1 cellular context compared by ENCODE assay signal in the genomic region with DNA sequence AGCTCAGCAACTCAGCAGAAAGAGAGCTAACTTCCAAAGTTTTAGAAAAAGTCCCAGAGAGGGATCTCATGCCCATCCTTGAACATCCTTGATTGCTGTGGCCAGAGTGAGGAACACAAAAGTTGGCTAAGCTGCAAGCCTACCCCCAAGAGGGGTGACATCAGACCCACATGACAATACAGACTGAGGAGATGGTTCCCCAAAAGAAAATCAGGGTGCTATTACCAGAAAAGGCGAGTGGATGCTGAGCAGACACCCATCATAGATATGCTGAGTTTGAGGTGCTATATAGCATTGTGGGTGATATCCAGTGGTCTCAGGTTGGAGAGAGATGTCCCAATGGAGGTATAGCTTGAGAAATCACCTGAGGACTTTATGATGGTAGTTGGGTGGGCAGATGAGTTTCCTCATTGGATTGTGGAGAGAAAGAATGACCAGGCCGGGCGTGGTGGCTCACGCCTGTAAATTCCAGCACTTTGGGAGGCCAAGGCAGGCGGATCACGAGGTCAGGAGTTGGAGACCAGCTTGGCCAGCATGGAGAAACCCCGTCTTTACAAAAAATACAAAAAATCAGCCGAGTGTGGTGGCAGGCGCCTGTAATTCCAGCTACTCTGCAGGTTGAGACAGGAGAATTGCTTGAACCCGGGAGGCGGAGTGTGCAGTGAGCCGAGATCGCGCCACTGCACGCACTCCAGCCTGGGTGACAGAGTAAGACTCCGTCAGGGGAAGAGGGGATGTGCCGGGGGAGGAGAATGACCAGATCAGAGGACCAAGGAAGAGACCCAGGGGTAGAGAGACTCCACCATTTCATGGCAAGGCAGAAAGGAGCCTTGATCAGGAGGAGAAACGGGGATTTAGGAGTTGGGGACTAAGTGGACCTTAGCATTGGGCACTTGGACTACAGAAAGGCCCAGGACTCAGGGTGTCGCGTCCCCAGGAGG.
A peak's percentile ranks its signal among the peaks of the same experiment; 100 is the strongest.
TF ChIP-seq lines count a peak whose summit lies in the region.

No MANE protein-coding gene starts in this region.

TF ChIP-seq in HepG2, 621 proteins besides CTCF, POLR2A, EP300 and RAD21 (continued from another document):
- TF ChIP-seq, protein P1, sequence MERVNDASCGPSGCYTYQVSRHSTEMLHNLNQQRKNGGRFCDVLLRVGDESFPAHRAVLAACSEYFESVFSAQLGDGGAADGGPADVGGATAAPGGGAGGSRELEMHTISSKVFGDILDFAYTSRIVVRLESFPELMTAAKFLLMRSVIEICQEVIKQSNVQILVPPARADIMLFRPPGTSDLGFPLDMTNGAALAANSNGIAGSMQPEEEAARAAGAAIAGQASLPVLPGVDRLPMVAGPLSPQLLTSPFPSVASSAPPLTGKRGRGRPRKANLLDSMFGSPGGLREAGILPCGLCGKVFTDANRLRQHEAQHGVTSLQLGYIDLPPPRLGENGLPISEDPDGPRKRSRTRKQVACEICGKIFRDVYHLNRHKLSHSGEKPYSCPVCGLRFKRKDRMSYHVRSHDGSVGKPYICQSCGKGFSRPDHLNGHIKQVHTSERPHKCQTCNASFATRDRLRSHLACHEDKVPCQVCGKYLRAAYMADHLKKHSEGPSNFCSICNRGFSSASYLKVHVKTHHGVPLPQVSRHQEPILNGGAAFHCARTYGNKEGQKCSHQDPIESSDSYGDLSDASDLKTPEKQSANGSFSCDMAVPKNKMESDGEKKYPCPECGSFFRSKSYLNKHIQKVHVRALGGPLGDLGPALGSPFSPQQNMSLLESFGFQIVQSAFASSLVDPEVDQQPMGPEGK (CRISPR knock-in tag; IDR thresholded peaks at IDR 0.05) = 0 out of 2 replicates have a peak, but pooled peaks have one; percentile 11
- no peak for TF ChIP-seq ATRX (CRISPR knock-in tag; IDR thresholded peaks at IDR 0.05; ENCODE audit: borderline replicate concordance)
- 0 out of 2 replicates have a peak, but pooled peaks have one; percentile 64 for TF ChIP-seq IRX3 (CRISPR knock-in tag; IDR thresholded peaks at IDR 0.05; ENCODE audit: borderline replicate concordance, low read depth)
- TF ChIP-seq MED1 (CRISPR knock-in tag; IDR thresholded peaks at IDR 0.05) = 0 out of 2 replicates have a peak, but pooled peaks have one; percentile 23
- TF ChIP-seq, protein P2, sequence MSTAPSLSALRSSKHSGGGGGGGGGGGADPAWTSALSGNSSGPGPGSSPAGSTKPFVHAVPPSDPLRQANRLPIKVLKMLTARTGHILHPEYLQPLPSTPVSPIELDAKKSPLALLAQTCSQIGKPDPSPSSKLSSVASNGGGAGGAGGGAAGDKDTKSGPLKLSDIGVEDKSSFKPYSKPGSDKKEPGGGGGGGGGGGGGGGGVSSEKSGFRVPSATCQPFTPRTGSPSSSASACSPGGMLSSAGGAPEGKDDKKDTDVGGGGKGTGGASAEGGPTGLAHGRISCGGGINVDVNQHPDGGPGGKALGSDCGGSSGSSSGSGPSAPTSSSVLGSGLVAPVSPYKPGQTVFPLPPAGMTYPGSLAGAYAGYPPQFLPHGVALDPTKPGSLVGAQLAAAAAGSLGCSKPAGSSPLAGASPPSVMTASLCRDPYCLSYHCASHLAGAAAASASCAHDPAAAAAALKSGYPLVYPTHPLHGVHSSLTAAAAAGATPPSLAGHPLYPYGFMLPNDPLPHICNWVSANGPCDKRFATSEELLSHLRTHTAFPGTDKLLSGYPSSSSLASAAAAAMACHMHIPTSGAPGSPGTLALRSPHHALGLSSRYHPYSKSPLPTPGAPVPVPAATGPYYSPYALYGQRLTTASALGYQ (CRISPR knock-in tag; IDR thresholded peaks at IDR 0.05) = 0 out of 2 replicates have a peak, but pooled peaks have one; percentile 10
- TF ChIP-seq, protein P3, sequence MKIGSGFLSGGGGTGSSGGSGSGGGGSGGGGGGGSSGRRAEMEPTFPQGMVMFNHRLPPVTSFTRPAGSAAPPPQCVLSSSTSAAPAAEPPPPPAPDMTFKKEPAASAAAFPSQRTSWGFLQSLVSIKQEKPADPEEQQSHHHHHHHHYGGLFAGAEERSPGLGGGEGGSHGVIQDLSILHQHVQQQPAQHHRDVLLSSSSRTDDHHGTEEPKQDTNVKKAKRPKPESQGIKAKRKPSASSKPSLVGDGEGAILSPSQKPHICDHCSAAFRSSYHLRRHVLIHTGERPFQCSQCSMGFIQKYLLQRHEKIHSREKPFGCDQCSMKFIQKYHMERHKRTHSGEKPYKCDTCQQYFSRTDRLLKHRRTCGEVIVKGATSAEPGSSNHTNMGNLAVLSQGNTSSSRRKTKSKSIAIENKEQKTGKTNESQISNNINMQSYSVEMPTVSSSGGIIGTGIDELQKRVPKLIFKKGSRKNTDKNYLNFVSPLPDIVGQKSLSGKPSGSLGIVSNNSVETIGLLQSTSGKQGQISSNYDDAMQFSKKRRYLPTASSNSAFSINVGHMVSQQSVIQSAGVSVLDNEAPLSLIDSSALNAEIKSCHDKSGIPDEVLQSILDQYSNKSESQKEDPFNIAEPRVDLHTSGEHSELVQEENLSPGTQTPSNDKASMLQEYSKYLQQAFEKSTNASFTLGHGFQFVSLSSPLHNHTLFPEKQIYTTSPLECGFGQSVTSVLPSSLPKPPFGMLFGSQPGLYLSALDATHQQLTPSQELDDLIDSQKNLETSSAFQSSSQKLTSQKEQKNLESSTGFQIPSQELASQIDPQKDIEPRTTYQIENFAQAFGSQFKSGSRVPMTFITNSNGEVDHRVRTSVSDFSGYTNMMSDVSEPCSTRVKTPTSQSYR (CRISPR knock-in tag; IDR thresholded peaks at IDR 0.05; ENCODE audit: borderline replicate concordance) = 0 out of 2 replicates have a peak, but pooled peaks have one; percentile 5
- TF ChIP-seq, protein P4, sequence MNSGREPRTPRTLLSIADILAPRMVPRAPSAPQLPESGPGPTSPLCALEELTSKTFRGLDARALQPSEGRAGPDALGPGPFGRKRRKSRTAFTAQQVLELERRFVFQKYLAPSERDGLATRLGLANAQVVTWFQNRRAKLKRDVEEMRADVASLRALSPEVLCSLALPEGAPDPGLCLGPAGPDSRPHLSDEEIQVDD (CRISPR knock-in tag; IDR thresholded peaks at IDR 0.05; ENCODE audit: borderline replicate concordance) = peak; percentile 13; the same call in 1 of the 2 replicates
- TF ChIP-seq TBP (CRISPR knock-in tag; IDR thresholded peaks at IDR 0.05) = no peak
- TF ChIP-seq ZNF781 (CRISPR knock-in tag; IDR thresholded peaks at IDR 0.05; ENCODE audit: borderline replicate concordance, not compliant biosample characterization) = peak; percentile 49
- 0 out of 2 replicates have a peak, but pooled peaks have one; percentile 64 for TF ChIP-seq MATR3 (CRISPR knock-in tag; IDR thresholded peaks at IDR 0.05)
- TF ChIP-seq, protein P5, sequence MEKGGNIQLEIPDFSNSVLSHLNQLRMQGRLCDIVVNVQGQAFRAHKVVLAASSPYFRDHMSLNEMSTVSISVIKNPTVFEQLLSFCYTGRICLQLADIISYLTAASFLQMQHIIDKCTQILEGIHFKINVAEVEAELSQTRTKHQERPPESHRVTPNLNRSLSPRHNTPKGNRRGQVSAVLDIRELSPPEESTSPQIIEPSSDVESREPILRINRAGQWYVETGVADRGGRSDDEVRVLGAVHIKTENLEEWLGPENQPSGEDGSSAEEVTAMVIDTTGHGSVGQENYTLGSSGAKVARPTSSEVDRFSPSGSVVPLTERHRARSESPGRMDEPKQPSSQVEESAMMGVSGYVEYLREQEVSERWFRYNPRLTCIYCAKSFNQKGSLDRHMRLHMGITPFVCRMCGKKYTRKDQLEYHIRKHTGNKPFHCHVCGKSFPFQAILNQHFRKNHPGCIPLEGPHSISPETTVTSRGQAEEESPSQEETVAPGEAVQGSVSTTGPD (CRISPR knock-in tag; IDR thresholded peaks at IDR 0.05) = 0 out of 2 replicates have a peak, but pooled peaks have one; percentile 57
- 0 out of 2 replicates have a peak, but pooled peaks have one; percentile 20 for TF ChIP-seq ZNF629 (CRISPR knock-in tag; conservative IDR thresholded peaks at IDR 0.05)
- TF ChIP-seq, protein P6, sequence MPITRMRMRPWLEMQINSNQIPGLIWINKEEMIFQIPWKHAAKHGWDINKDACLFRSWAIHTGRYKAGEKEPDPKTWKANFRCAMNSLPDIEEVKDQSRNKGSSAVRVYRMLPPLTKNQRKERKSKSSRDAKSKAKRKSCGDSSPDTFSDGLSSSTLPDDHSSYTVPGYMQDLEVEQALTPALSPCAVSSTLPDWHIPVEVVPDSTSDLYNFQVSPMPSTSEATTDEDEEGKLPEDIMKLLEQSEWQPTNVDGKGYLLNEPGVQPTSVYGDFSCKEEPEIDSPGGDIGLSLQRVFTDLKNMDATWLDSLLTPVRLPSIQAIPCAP (CRISPR knock-in tag; IDR thresholded peaks at IDR 0.05; ENCODE audit: low read depth) = 0 out of 2 replicates have a peak, but pooled peaks have one; percentile 10
- TF ChIP-seq, protein P7, sequence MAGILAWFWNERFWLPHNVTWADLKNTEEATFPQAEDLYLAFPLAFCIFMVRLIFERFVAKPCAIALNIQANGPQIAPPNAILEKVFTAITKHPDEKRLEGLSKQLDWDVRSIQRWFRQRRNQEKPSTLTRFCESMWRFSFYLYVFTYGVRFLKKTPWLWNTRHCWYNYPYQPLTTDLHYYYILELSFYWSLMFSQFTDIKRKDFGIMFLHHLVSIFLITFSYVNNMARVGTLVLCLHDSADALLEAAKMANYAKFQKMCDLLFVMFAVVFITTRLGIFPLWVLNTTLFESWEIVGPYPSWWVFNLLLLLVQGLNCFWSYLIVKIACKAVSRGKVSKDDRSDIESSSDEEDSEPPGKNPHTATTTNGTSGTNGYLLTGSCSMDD (CRISPR knock-in tag; IDR thresholded peaks at IDR 0.05) = 0 out of 2 replicates have a peak, but pooled peaks have one; percentile 53
- TF ChIP-seq ZNF839 (CRISPR knock-in tag; IDR thresholded peaks at IDR 0.05; ENCODE audit: borderline replicate concordance) = peak; percentile 93
- TF ChIP-seq MEIS2 (CRISPR knock-in tag; IDR thresholded peaks at IDR 0.05) = peak; percentile 4; the same call in 1 of the 2 replicates
- TF ChIP-seq ZFYVE20 (CRISPR knock-in tag; IDR thresholded peaks at IDR 0.05; ENCODE audit: borderline replicate concordance, low read depth) = 0 out of 2 replicates have a peak, but pooled peaks have one; percentile 40
